ENCODE assay signal across 17 cellular contexts in genomic region chr14:95310635-95311380, GRCh38.
"Had no signal": no experiment of that assay in that cellular context is flagged by ENCODE, and none has a peak within 500 bp of the region (broad histone marks: within the 10 kb centered on the region; RNA-seq: fewer than 3 reads in every experiment).

No MANE protein-coding gene starts in this region.

- H3K27ac Mint-ChIP-seq: activated naive CD8-positive, alpha-beta T cell treated with anti-CD3 and anti-CD28 coated beads, Interleukin-2, amount 10 ng/mL, durations not matched to agents 7 days and 5 days; nephron; stimulated activated effector memory CD8-positive, alpha-beta T cell treated with anti-CD3 and anti-CD28 coated beads, Interleukin-12 subunit alpha, Interleukin-12 subunit beta, amount 100 ng/mL, for 72 hours; T-cell had no signal

- H3K27ac ChIP-seq: spleen had no signal

- H3K4me3 ChIP-seq: esophagus squamous epithelium, spleen had no signal

- FAIRE-seq: keratinocyte had no signal

- ATAC-seq: left ventricle myocardium superior; sciatic nerve; stimulated activated effector memory CD8-positive, alpha-beta T cell treated with anti-CD3 and anti-CD28 coated beads, Interleukin-12 subunit alpha, Interleukin-12 subunit beta, amount 100 ng/mL, for 72 hours; T-cell had no signal

- H3K27me3 ChIP-seq: spleen had no signal

- H3K9me3 Mint-ChIP-seq: activated naive CD8-positive, alpha-beta T cell treated with anti-CD3 and anti-CD28 coated beads, Interleukin-2, amount 10 ng/mL, durations not matched to agents 7 days and 5 days; stimulated activated effector memory CD8-positive, alpha-beta T cell treated with anti-CD3 and anti-CD28 coated beads, Interleukin-12 subunit alpha, Interleukin-12 subunit beta, amount 100 ng/mL, for 72 hours; T-cell had no signal

- H3K9me3 ChIP-seq: esophagus squamous epithelium, SK-N-SH, spleen had no signal

- H3K4me3 Mint-ChIP-seq: activated naive CD8-positive, alpha-beta T cell treated with anti-CD3 and anti-CD28 coated beads, Interleukin-2, amount 10 ng/mL, durations not matched to agents 7 days and 5 days; nephron; stimulated activated effector memory CD8-positive, alpha-beta T cell treated with anti-CD3 and anti-CD28 coated beads, Interleukin-12 subunit alpha, Interleukin-12 subunit beta, amount 100 ng/mL, for 72 hours; T-cell had no signal

- H3K36me3 ChIP-seq: esophagus squamous epithelium, spleen had no signal

- DNase-seq: activated CD4-positive, alpha-beta T cell treated with anti-CD3 and anti-CD28 coated beads, Interleukin-2, amount 50 U/mL, for 4 hours; activated CD4-positive, CD25-positive, alpha-beta regulatory T cell treated with anti-CD3 and anti-CD28 coated beads, Interleukin-2, amount 50 U/mL, for 72 hours; activated naive CD4-positive, alpha-beta T cell; activated naive CD8-positive, alpha-beta T cell treated with anti-CD3 and anti-CD28 coated beads, Interleukin-2, amount 10 ng/mL, durations not matched to agents 7 days and 5 days; activated T-cell treated with anti-CD3 and anti-CD28 coated beads for 4 hours; esophagus squamous epithelium; hippocampal formation; left ventricle myocardium superior; SK-N-SH; spleen; stimulated activated CD4-positive, alpha-beta T cell treated with anti-CD3 and anti-CD28 coated beads, Interleukin-1b, Interleukin-23, amount 100 ng/mL, for 48 hours; T-cell; T-helper 9 cell had no signal

- H3K36me3 Mint-ChIP-seq: activated naive CD8-positive, alpha-beta T cell treated with anti-CD3 and anti-CD28 coated beads, Interleukin-2, amount 10 ng/mL, durations not matched to agents 7 days and 5 days; stimulated activated effector memory CD8-positive, alpha-beta T cell treated with anti-CD3 and anti-CD28 coated beads, Interleukin-12 subunit alpha, Interleukin-12 subunit beta, amount 100 ng/mL, for 72 hours; T-cell had no signal

- H3K4me1 Mint-ChIP-seq: T-cell had no signal
